ENCODE assay signal across 1 cellular context in genomic region chr10:73895381-73895780, GRCh38. TPM values are rescaled to one million over a fixed set of nuclear protein-coding genes. Genes with fewer than 3 reads are reported as not detected.
"Had no signal": no experiment of that assay in that cellular context is flagged by ENCODE, and none has a peak within 500 bp of the region (broad histone marks: within the 10 kb centered on the region; RNA-seq: fewer than 3 reads in every experiment).

No MANE protein-coding gene starts in this region.

RNA-seq across cellular contexts. Expression of gene PLAU, which starts 15.6 kb away (rescaled TPM):
- total RNA-seq: SK-MEL-5 had no signal
